1 cellular context compared by ENCODE assay signal in the genomic region with DNA sequence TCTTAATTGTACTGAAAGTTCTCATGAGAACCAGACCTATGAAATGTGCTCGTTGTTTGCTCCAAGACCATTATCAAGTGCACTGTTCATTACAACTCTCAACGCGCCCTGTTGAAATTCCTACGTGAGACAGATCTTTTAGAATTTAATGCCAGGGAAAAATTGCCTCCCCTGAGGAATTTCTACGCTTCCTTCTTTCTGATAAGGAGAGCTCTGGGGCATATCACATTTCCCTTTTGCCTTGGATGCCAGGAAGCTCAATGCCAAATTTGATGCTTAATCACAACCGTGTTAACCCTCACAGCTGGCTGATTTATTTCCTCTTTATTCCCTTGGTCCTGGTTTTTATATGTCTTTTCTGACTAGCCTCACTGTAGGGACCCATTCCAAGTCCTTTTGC.
TF ChIP-seq lines count a peak whose summit lies in the region.

No MANE protein-coding gene starts in this region.

TF ChIP-seq in SK-N-SH, 30 proteins besides CTCF, POLR2A, EP300 and RAD21 (continued from another document):
- TF ChIP-seq, protein P1, sequence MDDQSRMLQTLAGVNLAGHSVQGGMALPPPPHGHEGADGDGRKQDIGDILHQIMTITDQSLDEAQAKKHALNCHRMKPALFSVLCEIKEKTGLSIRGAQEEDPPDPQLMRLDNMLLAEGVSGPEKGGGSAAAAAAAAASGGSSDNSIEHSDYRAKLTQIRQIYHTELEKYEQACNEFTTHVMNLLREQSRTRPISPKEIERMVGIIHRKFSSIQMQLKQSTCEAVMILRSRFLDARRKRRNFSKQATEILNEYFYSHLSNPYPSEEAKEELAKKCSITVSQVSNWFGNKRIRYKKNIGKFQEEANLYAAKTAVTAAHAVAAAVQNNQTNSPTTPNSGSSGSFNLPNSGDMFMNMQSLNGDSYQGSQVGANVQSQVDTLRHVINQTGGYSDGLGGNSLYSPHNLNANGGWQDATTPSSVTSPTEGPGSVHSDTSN (IDR thresholded peaks at IDR 0.05) = peak; percentile 22; the same call in 1 of the 2 replicates
- no peak for TF ChIP-seq ELF1 (IDR thresholded peaks at IDR 0.05)
- no peak for TF ChIP-seq POLR2AphosphoS5 (IDR thresholded peaks at IDR 0.05; ENCODE audit: low read depth, low read length)
- TF ChIP-seq MEF2A (IDR thresholded peaks at IDR 0.05; ENCODE audit: borderline replicate concordance, low read depth) = no peak
